ENCODE assay signal across 24 cellular contexts in genomic region chr17:8145811-8146210, GRCh38. TPM values are rescaled to one million over a fixed set of nuclear protein-coding genes. Genes with fewer than 3 reads are reported as not detected.
DNase-seq lines count a peak whose midpoint lies in the region; ATAC-seq and TF ChIP-seq lines count a peak whose summit lies in the region.
"Had no signal": no experiment of that assay in that cellular context is flagged by ENCODE, and none has a peak within 500 bp of the region (broad histone marks: within the 10 kb centered on the region; RNA-seq: fewer than 3 reads in every experiment).

No MANE protein-coding gene starts in this region.

- H3K27me3 ChIP-seq in esophagus muscularis mucosa (no peaks in the 10 kb centered on the region), gastrocnemius medialis (no peaks in the 10 kb centered on the region)
- H3K27me3 ChIP-seq: dorsolateral prefrontal cortex, hepatocyte, SJCRH30 had no signal

- intact Hi-C loops in natural killer cell (cut with micrococcal nuclease) (no loop called here), esophagus muscularis mucosa (cut with DNase I) (no loop called here), gastrocnemius medialis (cut with DNase I; ENCODE audit: low total_unique reads) (no loop called here)

- H3K27ac ChIP-seq in esophagus muscularis mucosa (replicated peaks in 1 of 4), result peak overlapping the region; percentile 94 to 100 (median 100)
- peak overlapping the region; percentile 98 to 100 (median 100) for H3K27ac ChIP-seq in gastrocnemius medialis
- H3K27ac ChIP-seq: hepatocyte, HL-60, SJCRH30 had no signal

- H3K27ac Mint-ChIP-seq in natural killer cell, result peak overlapping the region in 1 of 2 donors; percentile 36
- H3K27ac Mint-ChIP-seq in natural killer cell treated with Interleukin-12 subunit alpha and Interleukin-12 subunit beta and Interleukin-15 and Interleukin-18, amount 100 ng/mL, for 72 hours, result no peak overlapping the region
- H3K27ac Mint-ChIP-seq: stimulated activated memory B cell treated with anti-CD40 and anti-IgM and Interleukin-4, amounts not matched to agents 10 μg/mL and 1 μg/mL and 100 μg/mL, for 72 hours; T-cell had no signal

- no peaks in the 10 kb centered on the region for H3K36me3 Mint-ChIP-seq in natural killer cell
- H3K36me3 Mint-ChIP-seq in natural killer cell treated with Interleukin-12 subunit alpha and Interleukin-12 subunit beta and Interleukin-15 and Interleukin-18, amount 100 ng/mL, for 72 hours, result no peaks in the 10 kb centered on the region

- no peak for TF ChIP-seq EP300 in esophagus muscularis mucosa (IDR thresholded peaks at IDR 0.05)

- peaks cover 0 to 26% of the 10 kb centered on the region in 2 donors for H3K4me1 Mint-ChIP-seq in natural killer cell
- H3K4me1 Mint-ChIP-seq in natural killer cell treated with Interleukin-12 subunit alpha and Interleukin-12 subunit beta and Interleukin-15 and Interleukin-18, amount 100 ng/mL, for 72 hours (ENCODE audit: low read depth in 2 of 2), result peaks cover 0 to 5% of the 10 kb centered on the region in 2 donors

- DNase-seq in natural killer cell (no peak), esophagus muscularis mucosa (ENCODE audit: extremely low spot score) (no peak), gastrocnemius medialis (no peak), cerebellar cortex (ENCODE audit: low spot score) (no peak), NCI-H524 (lab: John Stamatoyannopoulos, UW) (no peak), UCSD-AML1 (lab: John Stamatoyannopoulos, UW; ENCODE audit: unreplicated experiment) (no peak)
- DNase-seq in natural killer cell treated with Interleukin-12 subunit alpha and Interleukin-12 subunit beta and Interleukin-15 and Interleukin-18, amount 100 ng/mL, for 72 hours (ENCODE audit: low spot score), result no peak
- DNase-seq: activated CD4-positive, alpha-beta T cell treated with anti-CD3 and anti-CD28 coated beads for 4 hours; C1 segment of cervical spinal cord; DMS 273 treated with DMSO at 0.1 percent for 48 hours; dorsolateral prefrontal cortex; foreskin fibroblast; HCEC 1CT; NCI-H1105; SJCRH30; trophoblast cell had no signal

- no peaks in the 10 kb centered on the region for H3K27me3 Mint-ChIP-seq in natural killer cell (ENCODE audit: low read depth in 2 of 2)
- no peaks in the 10 kb centered on the region for H3K27me3 Mint-ChIP-seq in natural killer cell treated with Interleukin-12 subunit alpha and Interleukin-12 subunit beta and Interleukin-15 and Interleukin-18, amount 100 ng/mL, for 72 hours
- H3K27me3 Mint-ChIP-seq: stimulated activated memory B cell treated with anti-CD40 and anti-IgM and Interleukin-4, amounts not matched to agents 10 μg/mL and 1 μg/mL and 100 μg/mL, for 72 hours; T-cell had no signal

- peaks cover 99 to 100% (median 100%) of the 10 kb centered on the region in 4 donors for H3K36me3 ChIP-seq in esophagus muscularis mucosa
- H3K36me3 ChIP-seq in gastrocnemius medialis, result peaks cover 25 to 100% of the 10 kb centered on the region in 2 donors
- H3K36me3 ChIP-seq: SJCRH30 had no signal

- H3K4me3 ChIP-seq in esophagus muscularis mucosa, result no peak overlapping the region
- H3K4me3 ChIP-seq in gastrocnemius medialis, result no peak overlapping the region
- H3K4me3 ChIP-seq: dorsolateral prefrontal cortex, hepatocyte, SJCRH30, smooth muscle cell had no signal

- H3K9me3 ChIP-seq in esophagus muscularis mucosa, result no peaks in the 10 kb centered on the region
- no peaks in the 10 kb centered on the region for H3K9me3 ChIP-seq in gastrocnemius medialis
- H3K9me3 ChIP-seq: SJCRH30 had no signal

- in situ Hi-C loops in gastrocnemius medialis (cut with MboI; ENCODE audit: low sequenced_read_pairs in 4 of 4), result no loop called here

- TF ChIP-seq CTCF in natural killer cell (IDR thresholded peaks at IDR 0.05) (no peak), esophagus muscularis mucosa (IDR thresholded peaks at IDR 0.05) (no peak), gastrocnemius medialis (IDR thresholded peaks at IDR 0.05 in 4 of 5, conservative IDR thresholded peaks at IDR 0.05 in 1 of 5) (no peak)

- peaks cover 48 to 95% (median 94%) of the 10 kb centered on the region in 4 donors for H3K4me1 ChIP-seq in esophagus muscularis mucosa
- peaks cover 48 to 70% of the 10 kb centered on the region in 2 donors for H3K4me1 ChIP-seq in gastrocnemius medialis

- 88% methylated on average over 10 of the region's 12 CpGs for WGBS in esophagus muscularis mucosa

- peak overlapping the region; percentile 59 for H3K4me3 Mint-ChIP-seq in natural killer cell
- no peak overlapping the region for H3K4me3 Mint-ChIP-seq in natural killer cell treated with Interleukin-12 subunit alpha and Interleukin-12 subunit beta and Interleukin-15 and Interleukin-18, amount 100 ng/mL, for 72 hours
- H3K4me3 Mint-ChIP-seq: stimulated activated memory B cell treated with anti-CD40 and anti-IgM and Interleukin-4, amounts not matched to agents 10 μg/mL and 1 μg/mL and 100 μg/mL, for 72 hours had no signal

- TF ChIP-seq POLR2A in esophagus muscularis mucosa (IDR thresholded peaks at IDR 0.05; ENCODE audit: low read depth) (no peak), gastrocnemius medialis (IDR thresholded peaks at IDR 0.05) (no peak)

- ATAC-seq in natural killer cell (no peak), gastrocnemius medialis (no peak)
- ATAC-seq in natural killer cell treated with Interleukin-12 subunit alpha and Interleukin-12 subunit beta and Interleukin-15 and Interleukin-18, amount 100 ng/mL, for 72 hours, result no peak
- ATAC-seq: HepG2; stimulated activated memory B cell treated with anti-CD40 and anti-IgM and Interleukin-4, amounts not matched to agents 10 μg/mL and 1 μg/mL and 100 μg/mL, for 72 hours; T-cell had no signal

- no peaks in the 10 kb centered on the region for H3K9me3 Mint-ChIP-seq in natural killer cell
- H3K9me3 Mint-ChIP-seq in natural killer cell treated with Interleukin-12 subunit alpha and Interleukin-12 subunit beta and Interleukin-15 and Interleukin-18, amount 100 ng/mL, for 72 hours, result no peaks in the 10 kb centered on the region
- H3K9me3 Mint-ChIP-seq: stimulated activated memory B cell treated with anti-CD40 and anti-IgM and Interleukin-4, amounts not matched to agents 10 μg/mL and 1 μg/mL and 100 μg/mL, for 72 hours; T-cell had no signal

RNA-seq across cellular contexts. Expression of gene PER1, which starts 6.4 kb away (rescaled TPM):
- total RNA-seq in natural killer cell, result 1,000 to 10,000 TPM in 1 of 3 donors, 100 to 1,000 TPM in 2; 636 to 1,422 (median 923) TPM
- 10 to 100 TPM; 16.9 to 42.7 TPM for total RNA-seq in natural killer cell treated with Interleukin-12 subunit alpha and Interleukin-12 subunit beta and Interleukin-15 and Interleukin-18, amount 100 ng/mL, for 72 hours
- 100 to 1,000 TPM; 127 to 263 (median 168) TPM for total RNA-seq in esophagus muscularis mucosa
- 100 to 1,000 TPM; 105 to 263 (median 164) TPM for total RNA-seq in gastrocnemius medialis

RNA-seq across cellular contexts. Expression of gene VAMP2, which starts 16.9 kb away (rescaled TPM):
- total RNA-seq in natural killer cell, result 100 to 1,000 TPM; 191 to 315 (median 234) TPM
- total RNA-seq in natural killer cell treated with Interleukin-12 subunit alpha and Interleukin-12 subunit beta and Interleukin-15 and Interleukin-18, amount 100 ng/mL, for 72 hours, result 10 to 100 TPM; 54.6 to 73.0 TPM
- 10 to 100 TPM; 23.7 to 36.4 (median 33.0) TPM for total RNA-seq in esophagus muscularis mucosa
- 10 to 100 TPM; 10.9 to 37.0 (median 25.7) TPM for total RNA-seq in gastrocnemius medialis

RNA-seq across cellular contexts. Expression of gene HES7, which starts 21.9 kb away (rescaled TPM):
- total RNA-seq in natural killer cell (under 1 TPM; 0.50 to 0.77 (median 0.61) TPM), esophagus muscularis mucosa (1 to 10 TPM in 1 of 4 donors, not detected in 3; 1.4 TPM), gastrocnemius medialis (not detected)
- total RNA-seq in natural killer cell treated with Interleukin-12 subunit alpha and Interleukin-12 subunit beta and Interleukin-15 and Interleukin-18, amount 100 ng/mL, for 72 hours, result not detected
- total RNA-seq: hepatocyte, HepG2, lower leg skin, smooth muscle cell had no signal

RNA-seq across cellular contexts. Expression of gene ALOXE3, which starts 27.5 kb away (rescaled TPM):
- total RNA-seq in natural killer cell (not detected), esophagus muscularis mucosa (not detected), gastrocnemius medialis (not detected)
- not detected for total RNA-seq in natural killer cell treated with Interleukin-12 subunit alpha and Interleukin-12 subunit beta and Interleukin-15 and Interleukin-18, amount 100 ng/mL, for 72 hours
- total RNA-seq: HepG2, NCI-H460, SJCRH30 had no signal

RNA-seq across cellular contexts. Expression of gene TMEM107, which starts 30.4 kb away (rescaled TPM):
- total RNA-seq in natural killer cell (100 to 1,000 TPM in 1 of 3 donors, 10 to 100 TPM in 2; 48.9 to 101 (median 96.1) TPM), esophagus muscularis mucosa (10 to 100 TPM; 10.4 to 17.8 (median 13.6) TPM), gastrocnemius medialis (1 to 10 TPM in 3 of 4 donors, under 1 TPM in 1; 0.75 to 5.7 (median 3.1) TPM)
- 10 to 100 TPM; 31.5 to 43.5 TPM for total RNA-seq in natural killer cell treated with Interleukin-12 subunit alpha and Interleukin-12 subunit beta and Interleukin-15 and Interleukin-18, amount 100 ng/mL, for 72 hours
